20 cellular contexts compared by ENCODE assay signal in genomic region chr4:24003476-24003875, GRCh38.
DNase-seq lines count a peak whose midpoint lies in the region; ATAC-seq and TF ChIP-seq lines count a peak whose summit lies in the region.
"Had no signal": no experiment of that assay in that cellular context is flagged by ENCODE, and none has a peak within 500 bp of the region (broad histone marks: within the 10 kb centered on the region; RNA-seq: fewer than 3 reads in every experiment).

No MANE protein-coding gene starts in this region.

- H3K4me3 Mint-ChIP-seq in WTC11 (no peak overlapping the region), endodermal cell (no peak overlapping the region), neural progenitor cell (no peak overlapping the region)
- H3K4me3 Mint-ChIP-seq: CD4-positive, alpha-beta memory T cell had no signal

- WGBS in endodermal cell (ENCODE audit: insufficient coverage in 1 of 2, insufficient read length in 1 of 2), 2 experiments, result 67 to 76% methylated on average over 2 of the region's 2 CpGs

- ATAC-seq in WTC11, result peak; percentile 77
- ATAC-seq in HG03097 (IDR thresholded peaks at IDR 0.05; ENCODE audit: low FRiP score, unreplicated experiment), result no peak
- ATAC-seq: A549 had no signal

- H4K20me1 ChIP-seq in neural progenitor cell (ENCODE audit: low read depth), result no peaks in the 10 kb centered on the region

- H3K4me1 ChIP-seq in endodermal cell (ENCODE audit: control insufficient read depth, insufficient read depth, low read length) (peaks cover 19% of the 10 kb centered on the region), neural progenitor cell (peaks cover 47% of the 10 kb centered on the region)
- H3K4me1 ChIP-seq: A549, Peyer's patch, SJSA1 had no signal

- H3K79me2 ChIP-seq in neural progenitor cell (ENCODE audit: low read depth), result no peaks in the 10 kb centered on the region

- H3K27ac ChIP-seq in endodermal cell (ENCODE audit: low read depth, low read length), result no peak overlapping the region
- no peak overlapping the region for H3K27ac ChIP-seq in neural progenitor cell
- H3K27ac ChIP-seq: A549, Peyer's patch, SJSA1 had no signal

- H3F3A ChIP-seq in neural progenitor cell (ENCODE audit: low read depth), result peaks cover 5% of the 10 kb centered on the region

- CTCF ChIA-PET in WTC11 (lab: Charles Lee), result interaction anchor here (0.5 kb wide), 1 partner anchor 861 kb away, joined by 3 read pairs; no protein-coding TSS in a partner anchor

- H3K4me1 Mint-ChIP-seq in WTC11, result peaks cover 34% of the 10 kb centered on the region
- peaks cover 53% of the 10 kb centered on the region for H3K4me1 Mint-ChIP-seq in endodermal cell
- peaks cover 22% of the 10 kb centered on the region for H3K4me1 Mint-ChIP-seq in neural progenitor cell
- H3K4me1 Mint-ChIP-seq: CD4-positive, alpha-beta memory T cell had no signal

- H3K27ac Mint-ChIP-seq in WTC11 (no peak overlapping the region), endodermal cell (no peak overlapping the region), neural progenitor cell (no peak overlapping the region)
- H3K27ac Mint-ChIP-seq: CD4-positive, alpha-beta memory T cell had no signal

- no peaks in the 10 kb centered on the region for H3K9me3 Mint-ChIP-seq in WTC11
- no peaks in the 10 kb centered on the region for H3K9me3 Mint-ChIP-seq in endodermal cell
- H3K9me3 Mint-ChIP-seq in neural progenitor cell, result no peaks in the 10 kb centered on the region

- no peak overlapping the region for H2AFZ ChIP-seq in neural progenitor cell (replicated peaks)

- H3K27me3 ChIP-seq in endodermal cell (ENCODE audit: control insufficient read depth, insufficient read depth, low read length, poor library complexity, severe bottlenecking) (peaks cover 7% of the 10 kb centered on the region), neural progenitor cell (no peaks in the 10 kb centered on the region)
- H3K27me3 ChIP-seq: Peyer's patch, SJSA1 had no signal

- POLR2A ChIA-PET in WTC11 (lab: Charles Lee), result no interaction called here

- H3K36me3 ChIP-seq in endodermal cell (ENCODE audit: control insufficient read depth, insufficient read depth, low read length) (no peaks in the 10 kb centered on the region), neural progenitor cell (no peaks in the 10 kb centered on the region)
- H3K36me3 ChIP-seq: Peyer's patch, SJSA1 had no signal

- H3K4me3 ChIP-seq in endodermal cell (ENCODE audit: low read length) (no peak overlapping the region), neural progenitor cell (no peak overlapping the region)
- H3K4me3 ChIP-seq: A549, Peyer's patch, SJSA1 had no signal

- DNase-seq in EH (ENCODE audit: low read depth) (peak; percentile 21), WTC11 (ENCODE audit: low spot score) (no peak), endodermal cell (peak; percentile 70), neural progenitor cell (ENCODE audit: low spot score) (peak; percentile 26), DMS79 (lab: John Stamatoyannopoulos, UW) (no peak), NCI-H345 (lab: John Stamatoyannopoulos, UW) (no peak)
- DNase-seq: CD4-positive, alpha-beta memory T cell; DMS53; GOT3; MM.1S; NCI-H1092; NCI-H1436 treated with DMSO at 0.1 percent for 48 hours; NCI-H2029; NCI-H446 treated with DMSO at 0.1 percent for 48 hours; NCI-H69; NK-92 treated with Interleukin-12 subunit alpha and Interleukin-12 subunit beta, amount 100 ng/mL, for 24 hours; Peyer's patch had no signal

- H3K27me3 Mint-ChIP-seq in WTC11 (ENCODE audit: low read depth) (peaks cover 5% of the 10 kb centered on the region; the same call in 1 of the 2 replicates), endodermal cell (ENCODE audit: insufficient read depth) (no peaks in the 10 kb centered on the region), neural progenitor cell (ENCODE audit: insufficient read depth, low read depth) (peaks cover 2% of the 10 kb centered on the region)
- H3K27me3 Mint-ChIP-seq: CD4-positive, alpha-beta memory T cell had no signal

- TF ChIP-seq CTCF in WTC11 (IDR thresholded peaks at IDR 0.05), result no peak
- TF ChIP-seq CTCF in endodermal cell (conservative IDR thresholded peaks at IDR 0.05), result peak; percentile 19
- TF ChIP-seq CTCF in neural progenitor cell (IDR thresholded peaks at IDR 0.05), result no peak

- H3K4me2 ChIP-seq in neural progenitor cell, result peak overlapping the region; percentile 14
- H3K4me2 ChIP-seq: A549 had no signal

- H3K9ac ChIP-seq in endodermal cell (ENCODE audit: extremely low read depth, low read length, poor library complexity, severe bottlenecking) (no peak overlapping the region), neural progenitor cell (no peak overlapping the region)

- no peaks in the 10 kb centered on the region for H3K36me3 Mint-ChIP-seq in WTC11
- H3K36me3 Mint-ChIP-seq in endodermal cell (ENCODE audit: low read depth), result no peaks in the 10 kb centered on the region
- H3K36me3 Mint-ChIP-seq in neural progenitor cell, result no peaks in the 10 kb centered on the region
- H3K36me3 Mint-ChIP-seq: CD4-positive, alpha-beta memory T cell had no signal

- H3K9me3 ChIP-seq in endodermal cell (ENCODE audit: control insufficient read depth, low read length), result no peaks in the 10 kb centered on the region
- H3K9me3 ChIP-seq in neural progenitor cell (ENCODE audit: low read depth), result no peaks in the 10 kb centered on the region
- H3K9me3 ChIP-seq: A549, Peyer's patch, SJSA1 had no signal

TF ChIP-seq in WTC11, 78 proteins besides CTCF, POLR2A, EP300 and RAD21:
- no peak for TF ChIP-seq MYBL2 (CRISPR knock-in tag; IDR thresholded peaks at IDR 0.05)
- no peak for TF ChIP-seq FOXJ3 (CRISPR knock-in tag; IDR thresholded peaks at IDR 0.05; ENCODE audit: borderline replicate concordance)
- TF ChIP-seq JUN (CRISPR knock-in tag; IDR thresholded peaks at IDR 0.05), result no peak
- no peak for TF ChIP-seq SOX15 (CRISPR knock-in tag; IDR thresholded peaks at IDR 0.05)
- no peak for TF ChIP-seq ZNF512 (CRISPR knock-in tag; IDR thresholded peaks at IDR 0.05; ENCODE audit: borderline replicate concordance)
- no peak for TF ChIP-seq FOXK1 (CRISPR knock-in tag; IDR thresholded peaks at IDR 0.05)

Comparison
In these comparisons a context has a peak if more than half of its experiments do, and no peak if none do; other contexts are left out.
1. DNase-seq: peak in EH (single experiment), endodermal cell (single experiment) and neural progenitor cell (single experiment); none in WTC11 (single experiment), DMS79 (single experiment) and NCI-H345 (single experiment).